Comparison of ENCODE assay signal across 21 cellular contexts in genomic region chr6:40512340-40512739, GRCh38.
"Had no signal": no experiment of that assay in that cellular context is flagged by ENCODE, and none has a peak within 500 bp of the region (broad histone marks: within the 10 kb centered on the region; RNA-seq: fewer than 3 reads in every experiment).

No MANE protein-coding gene starts in this region.

- H3K27ac Mint-ChIP-seq: T-helper 17 cell had no signal

- H3K4me3 Mint-ChIP-seq: T-helper 17 cell had no signal

- H3K36me3 ChIP-seq: SJSA1 had no signal

- H3K27me3 ChIP-seq: SJSA1 had no signal

- H3K4me1 ChIP-seq: SJSA1 had no signal

- ATAC-seq: HepG2, T-helper 17 cell had no signal

- H3K4me3 ChIP-seq: SJSA1, SK-N-MC had no signal

- H3K9me3 ChIP-seq: SJSA1 had no signal

- H3K27ac ChIP-seq: SJSA1, SK-N-MC had no signal

- DNase-seq: IMR-90, Karpas-422, KG1, MM.1S, NCI-H1092 treated with DMSO at 0.1 percent for 48 hours, NCI-H1436, NCI-H187, NCI-H2029, NCI-H2081 treated with DMSO at 0.1 percent for 48 hours, NCI-H2227 treated with DMSO at 0.1 percent for 48 hours, NCI-H524, NCI-H526 treated with DMSO at 0.1 percent for 48 hours, NCI-H774, Right ventricle myocardium superior, RPMI8226, SIG-M5, T-helper 1 cell, T-helper 17 cell had no signal
